1 cellular context compared by ENCODE assay signal in the genomic region with DNA sequence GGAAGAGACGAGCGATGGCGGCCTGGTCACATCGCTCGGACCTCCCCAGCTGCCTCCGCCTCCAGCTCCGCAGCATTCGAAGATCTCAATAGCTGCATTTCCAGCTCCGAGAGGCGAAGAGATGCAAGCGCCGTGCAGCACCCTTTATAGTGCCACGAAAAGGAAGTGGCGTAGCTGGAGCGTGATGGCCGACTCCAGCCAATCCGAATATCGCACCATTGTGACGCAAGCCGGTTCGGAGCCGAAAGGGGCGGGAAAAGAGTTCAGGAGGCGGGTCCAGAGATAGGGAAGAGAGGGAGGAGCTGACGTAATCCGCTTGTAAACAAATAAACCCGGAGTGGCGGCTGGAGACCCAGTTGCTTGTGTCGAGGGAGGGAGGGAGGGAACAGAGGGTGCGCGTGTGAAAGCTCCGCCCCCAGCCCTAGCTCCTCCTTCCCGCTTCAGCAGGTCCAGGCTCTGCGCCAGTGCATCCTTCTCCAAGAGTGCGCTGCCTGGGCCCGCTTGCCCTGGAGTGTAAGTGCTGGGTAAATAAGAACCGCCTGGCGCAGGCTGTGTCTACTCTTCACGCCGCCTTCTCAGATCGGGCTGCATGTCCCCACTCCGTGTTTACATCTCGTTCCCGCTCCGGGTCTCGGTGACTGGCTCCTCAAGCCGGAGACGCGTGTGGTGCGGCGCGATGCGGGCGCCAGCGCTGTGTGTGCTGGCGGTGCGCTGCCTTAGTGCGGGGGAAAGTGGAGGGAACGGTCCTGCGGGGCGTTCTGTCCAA.
TF ChIP-seq lines count a peak whose summit lies in the region.

A gene with protein sequence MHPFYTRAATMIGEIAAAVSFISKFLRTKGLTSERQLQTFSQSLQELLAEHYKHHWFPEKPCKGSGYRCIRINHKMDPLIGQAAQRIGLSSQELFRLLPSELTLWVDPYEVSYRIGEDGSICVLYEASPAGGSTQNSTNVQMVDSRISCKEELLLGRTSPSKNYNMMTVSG (minus strand): TSS at position 116 of the 766 bp plus-strand sequence. CDS start 311 bp downstream, outside the sequence.

TF ChIP-seq in H1, 55 proteins besides CTCF, POLR2A, EP300 and RAD21 (continued from another document):
- no peak; a peak in 1 of 4 replicates for TF ChIP-seq HDAC2 (IDR thresholded peaks at IDR 0.05; ENCODE audit: borderline replicate concordance in 1 of 2, low read depth in 2 of 2, low read length in 2 of 2)
